ENCODE assay signal across 13 cellular contexts in the genomic region with DNA sequence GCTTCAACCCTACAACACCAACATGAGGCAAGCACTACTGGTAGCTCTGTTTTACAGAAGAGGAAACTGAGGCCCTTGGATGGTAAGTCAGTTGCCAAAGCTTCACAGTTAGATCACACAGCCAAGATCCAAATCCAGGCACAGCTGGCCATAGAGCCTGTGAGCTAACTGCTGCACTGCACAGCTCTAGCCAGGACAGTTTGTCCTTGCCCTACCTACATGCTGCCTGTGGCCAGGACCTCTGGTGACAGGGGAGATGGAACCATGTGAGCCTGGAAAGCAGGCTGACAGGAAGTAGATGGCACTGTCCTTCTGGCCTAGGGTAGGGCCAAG.
DNase-seq lines count a peak whose midpoint lies in the region; ATAC-seq and TF ChIP-seq lines count a peak whose summit lies in the region.
"Had no signal": no experiment of that assay in that cellular context is flagged by ENCODE, and none has a peak within 500 bp of the region (broad histone marks: within the 10 kb centered on the region; RNA-seq: fewer than 3 reads in every experiment).

No MANE protein-coding gene starts in this region.

- no peaks in the 10 kb centered on the region for H3K4me1 ChIP-seq in heart left ventricle
- H3K4me1 ChIP-seq in right atrium auricular region, result no peaks in the 10 kb centered on the region
- H3K4me1 ChIP-seq: A549 had no signal

- H3K27me3 ChIP-seq in heart left ventricle (no peaks in the 10 kb centered on the region), right atrium auricular region (no peaks in the 10 kb centered on the region)

- no peak for TF ChIP-seq POLR2A in heart left ventricle (IDR thresholded peaks at IDR 0.05)

- in situ Hi-C loops in G401 (cut with HindIII; ENCODE audit: low sequenced_read_pairs), result no loop called here

- H3K4me1 Mint-ChIP-seq in activated T-cell treated with anti-CD3 and anti-CD28 coated beads, Interleukin-2, amount 50 U/mL, for 4 hours (ENCODE audit: low read depth), result peaks cover 19% of the 10 kb centered on the region

- H3K27ac ChIP-seq in heart left ventricle, result no peak overlapping the region
- H3K27ac ChIP-seq in right atrium auricular region, result no peak overlapping the region
- H3K27ac ChIP-seq: A549 had no signal

- H3K9me3 Mint-ChIP-seq in activated T-cell treated with anti-CD3 and anti-CD28 coated beads, Interleukin-2, amount 50 U/mL, for 4 hours, result no peaks in the 10 kb centered on the region
- H3K9me3 Mint-ChIP-seq: brain had no signal

- peaks cover 1% of the 10 kb centered on the region for H3K27me3 Mint-ChIP-seq in activated T-cell treated with anti-CD3 and anti-CD28 coated beads, Interleukin-2, amount 50 U/mL, for 4 hours (ENCODE audit: low read depth)
- H3K27me3 Mint-ChIP-seq: brain had no signal

- DNase-seq in heart left ventricle (no peak), right atrium auricular region (ENCODE audit: low spot score) (no peak), astrocyte of the hippocampus (ENCODE audit: low read depth, low spot score) (peak; percentile 6), G401 (ENCODE audit: low spot score) (no peak), GM03348 (ENCODE audit: low spot score) (no peak), NCI-H1105 (lab: John Stamatoyannopoulos, UW) (no peak)
- no peak for DNase-seq in activated T-cell treated with anti-CD3 and anti-CD28 coated beads, Interleukin-2, amount 50 U/mL, for 4 hours
- DNase-seq: activated T-cell treated with anti-CD3 and anti-CD28 coated beads for 4 hours, DMS 273 treated with DMSO at 0.1 percent for 48 hours, midbrain had no signal

- H3K9me3 ChIP-seq in heart left ventricle, result no peaks in the 10 kb centered on the region
- no peaks in the 10 kb centered on the region for H3K9me3 ChIP-seq in right atrium auricular region
- H3K9me3 ChIP-seq: A549 had no signal

- intact Hi-C loops in heart left ventricle (cut with DNase I), result no loop called here

- no peaks in the 10 kb centered on the region for H3K36me3 Mint-ChIP-seq in activated T-cell treated with anti-CD3 and anti-CD28 coated beads, Interleukin-2, amount 50 U/mL, for 4 hours (ENCODE audit: insufficient read depth)
- H3K36me3 Mint-ChIP-seq: brain had no signal

- H3K4me3 Mint-ChIP-seq in activated T-cell treated with anti-CD3 and anti-CD28 coated beads, Interleukin-2, amount 50 U/mL, for 4 hours, result no peak overlapping the region
- H3K4me3 Mint-ChIP-seq: brain had no signal

- ATAC-seq in heart left ventricle, result peak; percentile 59 to 73 (median 66)
- ATAC-seq in HG03039 (IDR thresholded peaks at IDR 0.05; ENCODE audit: unreplicated experiment), result peak; percentile 31
- ATAC-seq in activated T-cell treated with anti-CD3 and anti-CD28 coated beads, Interleukin-2, amount 50 U/mL, for 4 hours, result no peak
- ATAC-seq: A549 had no signal

- H3K36me3 ChIP-seq in heart left ventricle, result no peaks in the 10 kb centered on the region
- no peaks in the 10 kb centered on the region for H3K36me3 ChIP-seq in right atrium auricular region

- H3K4me3 ChIP-seq in heart left ventricle (no peak overlapping the region), right atrium auricular region (no peak overlapping the region)
- H3K4me3 ChIP-seq: A549 had no signal

- no peak for TF ChIP-seq CTCF in heart left ventricle (IDR thresholded peaks at IDR 0.05)
- no peak for TF ChIP-seq CTCF in right atrium auricular region (IDR thresholded peaks at IDR 0.05)

Comparison
In these comparisons a context has a peak if more than half of its experiments do, and no peak if none do; other contexts are left out.
1. ATAC-seq: peak in heart left ventricle (4 of 4) and HG03039 (single experiment); none in activated T-cell treated with anti-CD3 and anti-CD28 coated beads, Interleukin-2, amount 50 U/mL, for 4 hours (0 of 2).